13 cellular contexts compared by ENCODE assay signal in the genomic region with DNA sequence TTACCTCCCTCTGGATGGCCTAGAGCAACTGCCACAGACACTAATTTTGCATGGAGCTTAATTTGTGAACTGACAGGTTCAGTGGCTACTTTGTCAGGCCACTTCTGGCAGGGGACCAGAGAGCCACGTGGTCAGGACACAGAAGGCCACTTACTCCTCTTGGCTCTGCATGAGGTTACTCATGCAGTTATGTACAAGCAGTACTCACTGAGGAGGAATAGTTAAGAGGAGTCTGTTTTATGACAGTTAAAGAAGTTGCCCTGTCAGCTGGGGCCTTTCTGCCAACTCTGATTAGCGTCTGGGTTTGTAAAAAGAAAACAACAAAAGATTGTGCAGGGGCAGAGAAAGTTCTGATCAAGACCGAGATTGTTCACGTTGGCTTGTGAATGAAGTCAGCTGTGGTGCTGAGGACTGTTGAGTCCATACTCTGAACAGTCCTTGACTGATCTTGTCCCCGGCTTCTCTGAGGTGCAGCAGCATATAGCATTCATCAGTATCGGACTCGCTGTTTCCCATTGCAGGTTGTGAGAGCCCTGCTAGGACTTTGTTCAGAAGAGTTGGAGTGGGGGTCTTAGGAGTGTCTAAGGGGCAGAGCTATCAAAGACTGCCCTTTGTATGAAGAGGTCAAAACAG. TPM values are rescaled to one million over a fixed set of nuclear protein-coding genes. Genes with fewer than 3 reads are reported as not detected.
DNase-seq lines count a peak whose midpoint lies in the region; TF ChIP-seq lines count a peak whose summit lies in the region.
"Had no signal": no experiment of that assay in that cellular context is flagged by ENCODE, and none has a peak within 500 bp of the region (broad histone marks: within the 10 kb centered on the region; RNA-seq: fewer than 3 reads in every experiment).

No MANE protein-coding gene starts in this region.

- TF ChIP-seq CTCF in dorsolateral prefrontal cortex (IDR thresholded peaks at IDR 0.05 in 54 of 56, conservative IDR thresholded peaks at IDR 0.05 in 2 of 56; ENCODE audit: low read depth in 1 of 56, partially characterized antibody in 56 of 56), result peak in 4 of 56 donors; percentile 4 to 24 (median 18)

- intact Hi-C loops in dorsolateral prefrontal cortex (cut with DNase I), result no loop called here

- DNase-seq in NCI-H1417 (lab: John Stamatoyannopoulos, UW), result peak in 2 of 3 experiments; percentile 7 to 56
- no peak for DNase-seq in NCI-H1417 treated with DMSO at 0.1 percent for 48 hours (lab: John Stamatoyannopoulos, UW)
- peak; percentile 26 to 89 (median 75) for DNase-seq in dorsolateral prefrontal cortex
- DNase-seq in medulla oblongata (ENCODE audit: extremely low spot score), result peak; percentile 81
- DNase-seq in superior temporal gyrus (ENCODE audit: extremely low spot score), result peak; percentile 83
- no peak for DNase-seq in UCSD-AML1 (lab: John Stamatoyannopoulos, UW; ENCODE audit: unreplicated experiment)
- DNase-seq in stimulated activated CD4-positive, alpha-beta T cell treated with anti-CD3 and anti-CD28 coated beads, Interleukin-15, amount 100 ng/mL, for 24 hours, result no peak
- no peak for DNase-seq in glomerular visceral epithelial cell (ENCODE audit: extremely low spot score)
- DNase-seq: DMS53, esophagus squamous epithelium, NCI-H1092 treated with DMSO at 0.1 percent for 48 hours, T-helper 9 cell had no signal

- H3K4me3 ChIP-seq in dorsolateral prefrontal cortex, result peak overlapping the region in 2 of 59 donors; percentile 9 to 21
- H3K4me3 ChIP-seq: esophagus squamous epithelium had no signal

- peak overlapping the region in 55 of 59 donors; percentile 0 to 85 (median 67) for H3K27ac ChIP-seq in dorsolateral prefrontal cortex
- H3K27ac ChIP-seq: esophagus squamous epithelium, HL-60 had no signal

- no peaks in the 10 kb centered on the region for H3K27me3 ChIP-seq in dorsolateral prefrontal cortex
- H3K27me3 ChIP-seq: esophagus squamous epithelium had no signal

RNA-seq across cellular contexts. Expression of gene PPFIBP2, which starts 41.4 kb away (rescaled TPM):
- 100 to 1,000 TPM in 1 of 120 experiments, 10 to 100 TPM in 119; 14.4 to 115 (median 35.6) TPM for total RNA-seq in dorsolateral prefrontal cortex

Comparison
In these comparisons a context has a peak if more than half of its experiments do, and no peak if none do; other contexts are left out.
1. DNase-seq: peak in NCI-H1417 (2 of 3), dorsolateral prefrontal cortex (10 of 10), medulla oblongata (single experiment) and superior temporal gyrus (single experiment); none in NCI-H1417 treated with DMSO at 0.1 percent for 48 hours (single experiment), UCSD-AML1 (single experiment), stimulated activated CD4-positive, alpha-beta T cell treated with anti-CD3 and anti-CD28 coated beads, Interleukin-15, amount 100 ng/mL, for 24 hours (single experiment) and glomerular visceral epithelial cell (single experiment).